ENCODE assay signal across 21 cellular contexts in the genomic region with DNA sequence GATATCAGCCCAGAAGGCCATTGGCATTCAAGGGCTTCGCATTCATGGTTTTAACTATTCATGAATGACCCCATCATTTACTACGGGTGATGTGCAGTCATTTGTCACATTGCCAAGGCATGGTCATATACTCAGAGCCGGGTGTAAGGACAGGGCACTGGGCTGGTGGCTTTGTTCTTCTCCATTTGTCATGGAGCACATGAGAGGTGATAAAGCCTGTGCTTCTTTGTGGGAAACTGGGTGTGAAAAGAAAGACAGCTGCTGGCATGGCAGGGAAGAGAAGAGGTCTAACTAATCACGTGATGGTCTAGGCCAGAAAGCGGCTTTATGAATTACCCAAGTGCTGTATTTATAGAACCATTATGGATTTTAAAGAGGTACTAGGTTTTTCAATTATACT.
"Had no signal": no experiment of that assay in that cellular context is flagged by ENCODE, and none has a peak within 500 bp of the region (broad histone marks: within the 10 kb centered on the region; RNA-seq: fewer than 3 reads in every experiment).

No MANE protein-coding gene starts in this region.

- H3K4me3 ChIP-seq: SJSA1, SK-N-MC had no signal

- FAIRE-seq: HTR-8/SVneo, RCC 7860 had no signal

- H3K4me1 ChIP-seq: SJSA1 had no signal

- H3K9me3 ChIP-seq: SJSA1 had no signal

- DNase-seq: Karpas-422, KG1, MM.1S, NCI-H1092 treated with DMSO at 0.1 percent for 48 hours, NCI-H1436, NCI-H2029 treated with DMSO at 0.1 percent for 48 hours, NCI-H2171 treated with DMSO at 0.1 percent for 48 hours, NCI-H345, NCI-H446 treated with DMSO at 0.1 percent for 48 hours, NCI-H510A treated with DMSO at 0.1 percent for 48 hours, NCI-H526, NCI-H82, Right ventricle myocardium superior, RPMI8226, SIG-M5, SW 1271 had no signal

- H3K27me3 ChIP-seq: SJSA1 had no signal

- H3K27ac ChIP-seq: HL-60, SJSA1, SK-N-MC had no signal

- H3K36me3 ChIP-seq: SJSA1 had no signal
